ENCODE assay signal across 8 cellular contexts in genomic region chr13:48975101-48975925, GRCh38. TPM values are rescaled to one million over a fixed set of nuclear protein-coding genes. Genes with fewer than 3 reads are reported as not detected.
DNase-seq lines count a peak whose midpoint lies in the region; ATAC-seq, FAIRE-seq and TF ChIP-seq lines count a peak whose summit lies in the region.

FNDC3A (plus strand) TSS chr13:48975912; CDS start chr13:49006191, 30,279 bp downstream.

- peaks cover 38% of the 10 kb centered on the region for H3K79me2 ChIP-seq in ACC112 (ENCODE audit: control insufficient read depth, insufficient read depth, low read length, unreplicated experiment)

- H3K9me3 Mint-ChIP-seq in stimulated activated naive CD8-positive, alpha-beta T cell treated with anti-CD3 and anti-CD28 coated beads, Interleukin-15, amount 100 ng/mL, for 72 hours = peaks cover 26 to 31% of the 10 kb centered on the region in 2 donors

- peak within 1 kb of the TSS; percentile 90 for H2AFZ ChIP-seq in ACC112 (ENCODE audit: low read length, unreplicated experiment)

- H3K27me3 Mint-ChIP-seq in stimulated activated naive CD8-positive, alpha-beta T cell treated with anti-CD3 and anti-CD28 coated beads, Interleukin-15, amount 100 ng/mL, for 72 hours = no peaks in the 10 kb centered on the region

- H3K4me3 Mint-ChIP-seq in stimulated activated naive CD8-positive, alpha-beta T cell treated with anti-CD3 and anti-CD28 coated beads, Interleukin-15, amount 100 ng/mL, for 72 hours = peak within 1 kb of the TSS; percentile 91 to 95

- FAIRE-seq in GM12892 (lab: Jason Lieb, UNC) = peak; percentile 92

- H3K27me3 ChIP-seq in ACC112 (ENCODE audit: insufficient read depth, low read length) (no peaks in the 10 kb centered on the region), esophagus squamous epithelium (no peaks in the 10 kb centered on the region)

- TF ChIP-seq CTCF in esophagus squamous epithelium (IDR thresholded peaks at IDR 0.05) = peak in 3 of 6 experiments; percentile 1 to 15 (median 12)

- WGBS in esophagus squamous epithelium, 2 donors = 1 to 4% methylated on average over 14 to 15 of the region's 63 CpGs

- peak; percentile 6 for ATAC-seq in HG03095 (IDR thresholded peaks at IDR 0.05; ENCODE audit: unreplicated experiment)
- peak; percentile 19 for ATAC-seq in stimulated activated naive CD8-positive, alpha-beta T cell treated with anti-CD3 and anti-CD28 coated beads, Interleukin-15, amount 100 ng/mL, for 72 hours

- H3K27ac ChIP-seq in ACC112 (ENCODE audit: low read depth, low read length) (peak within 1 kb of the TSS; percentile 95), esophagus squamous epithelium (peak within 1 kb of the TSS; percentile 91 to 99 (median 97))

- H3K9me3 ChIP-seq in esophagus squamous epithelium = peaks cover 0 to 7% (median 0%) of the 10 kb centered on the region in 3 donors

- TF ChIP-seq POLR2A in GM12892 (IDR thresholded peaks at IDR 0.05; ENCODE audit: low read depth, low read length) = no peak
- TF ChIP-seq POLR2A in esophagus squamous epithelium (IDR thresholded peaks at IDR 0.05) = no peak

- H3K36me3 ChIP-seq in ACC112 (ENCODE audit: insufficient read depth, low read length) (0 out of 2 replicates have a peak, but pooled peaks cover 8% of the 10 kb centered on the region), esophagus squamous epithelium (no peaks in the 10 kb centered on the region)

- DNase-seq in GM12892 (ENCODE audit: insufficient read length) (peak; percentile 64), NCI-H82 treated with DMSO at 0.1 percent for 48 hours (lab: John Stamatoyannopoulos, UW; ENCODE audit: unreplicated experiment) (peak; percentile 41), activated T-cell treated with anti-CD3 and anti-CD28 coated beads for 4 hours (peak; percentile 44), esophagus squamous epithelium (lab: John Stamatoyannopoulos, UW) (no peak), myocyte (ENCODE audit: low read depth) (peak; percentile 85)
- DNase-seq in stimulated activated naive CD8-positive, alpha-beta T cell treated with anti-CD3 and anti-CD28 coated beads, Interleukin-15, amount 100 ng/mL, for 72 hours = peak; percentile 35 to 44

- H3K4me1 ChIP-seq in ACC112 (ENCODE audit: control insufficient read depth, insufficient read depth, low read length, unreplicated experiment) (peaks cover 20% of the 10 kb centered on the region), esophagus squamous epithelium (peaks cover 0 to 46% (median 20%) of the 10 kb centered on the region in 3 donors)

- H3K4me3 ChIP-seq in ACC112 (ENCODE audit: low read depth, low read length) (peak within 1 kb of the TSS; percentile 95), esophagus squamous epithelium (peak within 1 kb of the TSS; percentile 62 to 92 (median 76))

- intact Hi-C loops in esophagus squamous epithelium (cut with DNase I) = no loop called here

- H3K4me1 Mint-ChIP-seq in stimulated activated naive CD8-positive, alpha-beta T cell treated with anti-CD3 and anti-CD28 coated beads, Interleukin-15, amount 100 ng/mL, for 72 hours = peaks cover 27% of the 10 kb centered on the region

- H3K27ac Mint-ChIP-seq in stimulated activated naive CD8-positive, alpha-beta T cell treated with anti-CD3 and anti-CD28 coated beads, Interleukin-15, amount 100 ng/mL, for 72 hours = peak within 1 kb of the TSS; percentile 97 to 99

RNA-seq across cellular contexts. Expression of gene FNDC3A, which starts in this region (rescaled TPM):
- 22.9 TPM for polyA plus RNA-seq in GM12892 (2012; ENCODE audit: missing spikeins)
- total RNA-seq in esophagus squamous epithelium = 10 to 100 TPM in 3 of 4 donors, 1 to 10 TPM in 1; 10.0 to 29.8 (median 19.5) TPM
- total RNA-seq in myocyte = 39.4 and 41.6 TPM in 2 replicates
- polyA plus RNA-seq in myocyte (2012) = 16.1 TPM
